In genomic region chr15:96334017-96334704, GRCh38 we compare ENCODE assay signal across 12 cellular contexts. TPM values are rescaled to one million over a fixed set of nuclear protein-coding genes. Genes with fewer than 3 reads are reported as not detected.
DNase-seq lines count a peak whose midpoint lies in the region; ATAC-seq, FAIRE-seq and TF ChIP-seq lines count a peak whose summit lies in the region.
"Had no signal": no experiment of that assay in that cellular context is flagged by ENCODE, and none has a peak within 500 bp of the region (broad histone marks: within the 10 kb centered on the region; RNA-seq: fewer than 3 reads in every experiment).

No MANE protein-coding gene starts in this region.

- no peak for FAIRE-seq in endothelial cell of umbilical vein (lab: Jason Lieb, UNC)

- no peaks in the 10 kb centered on the region for H3K36me3 Mint-ChIP-seq in activated naive CD8-positive, alpha-beta T cell
- peaks cover 5% of the 10 kb centered on the region for H3K36me3 Mint-ChIP-seq in activated naive CD8-positive, alpha-beta T cell treated with anti-CD3 and anti-CD28 coated beads, Interleukin-2, amount 50 U/mL, for 24 hours (ENCODE audit: low read depth)
- H3K36me3 Mint-ChIP-seq in naive thymus-derived CD8-positive, alpha-beta T cell = peaks cover 4 to 27% (median 11%) of the 10 kb centered on the region in 3 donors
- peaks cover 100% of the 10 kb centered on the region for H3K36me3 Mint-ChIP-seq in Calu3 (ENCODE audit: insufficient read depth, unreplicated experiment)
- H3K36me3 Mint-ChIP-seq: CD4-positive, CD25-positive, alpha-beta regulatory T cell had no signal

- intact Hi-C loops in endothelial cell of umbilical vein (cut with micrococcal nuclease) = loop anchor here (1.0 kb wide), 1 partner anchor 8 kb away; no protein-coding TSS in a partner anchor
- intact Hi-C loops in Calu3 (cut with micrococcal nuclease; ENCODE audit: unreplicated experiment) = no loop called here

- peaks cover 7% of the 10 kb centered on the region for H3K4me1 ChIP-seq in endothelial cell of umbilical vein (ENCODE audit: control insufficient read depth, extremely low read depth, insufficient read depth, low read length)

- peaks cover 95% of the 10 kb centered on the region for H3K79me2 ChIP-seq in endothelial cell of umbilical vein (ENCODE audit: control insufficient read depth, insufficient read depth, low read length)

- no peak for TF ChIP-seq POLR2A in endothelial cell of umbilical vein (IDR thresholded peaks at IDR 0.05; ENCODE audit: low read depth, low read length)

- CTCF ChIA-PET in endothelial cell of umbilical vein (lab: Charles Lee) (interaction anchor here (0.8 to 0.9 kb wide), 3 partner anchors 13 to 1752 kb away, joined by 3 read pairs; no protein-coding TSS in a partner anchor), Calu3 (lab: Charles Lee) (interaction anchor here (1.2 kb wide), 1 partner anchor 13 kb away, joined by 9 read pairs; no protein-coding TSS in a partner anchor)

- no peaks in the 10 kb centered on the region for H3K9me3 ChIP-seq in endothelial cell of umbilical vein (replicated peaks; ENCODE audit: control insufficient read depth, insufficient read depth, low read length)
- H3K9me3 ChIP-seq: neutrophil had no signal

- peaks cover 23% of the 10 kb centered on the region for H3K4me1 Mint-ChIP-seq in activated naive CD8-positive, alpha-beta T cell (ENCODE audit: low read depth)
- peaks cover 23% of the 10 kb centered on the region for H3K4me1 Mint-ChIP-seq in activated naive CD8-positive, alpha-beta T cell treated with anti-CD3 and anti-CD28 coated beads, Interleukin-2, amount 50 U/mL, for 24 hours
- H3K4me1 Mint-ChIP-seq in naive thymus-derived CD8-positive, alpha-beta T cell = peaks cover 11 to 33% (median 23%) of the 10 kb centered on the region in 4 donors
- peaks cover 9% of the 10 kb centered on the region for H3K4me1 Mint-ChIP-seq in Calu3 (ENCODE audit: low read depth, unreplicated experiment)

- BruUV-seq in endothelial cell of umbilical vein (replicated peaks; lab: Mats Ljungman, UMichigan) (no TSS peak), Calu3 (replicated peaks; lab: Mats Ljungman, UMichigan) (no TSS peak)

- peak overlapping the region; percentile 87 for H3K9ac ChIP-seq in endothelial cell of umbilical vein (replicated peaks; ENCODE audit: extremely low read depth, insufficient read depth, low read length)

- peak overlapping the region; percentile 92 to 99 (median 99) for H3K4me3 ChIP-seq in endothelial cell of umbilical vein (replicated peaks in 1 of 3; ENCODE audit: insufficient read depth in 1 of 3, low read depth in 1 of 3, low read length in 3 of 3)

- no peak overlapping the region for H3K27ac Mint-ChIP-seq in activated naive CD8-positive, alpha-beta T cell
- H3K27ac Mint-ChIP-seq in activated naive CD8-positive, alpha-beta T cell treated with anti-CD3 and anti-CD28 coated beads, Interleukin-2, amount 50 U/mL, for 24 hours = no peak overlapping the region
- H3K27ac Mint-ChIP-seq in naive thymus-derived CD8-positive, alpha-beta T cell = no peak overlapping the region
- no peak overlapping the region for H3K27ac Mint-ChIP-seq in Calu3 (ENCODE audit: unreplicated experiment)
- H3K27ac Mint-ChIP-seq: CD4-positive, CD25-positive, alpha-beta regulatory T cell had no signal

- TF ChIP-seq CTCF in endothelial cell of umbilical vein (IDR thresholded peaks at IDR 0.05; ENCODE audit: extremely low read depth in 1 of 2, insufficient read depth in 1 of 2, low read depth in 1 of 2, low read length in 2 of 2) = no peak
- TF ChIP-seq CTCF in Calu3 (IDR thresholded peaks at IDR 0.05; ENCODE audit: unreplicated experiment) = no peak

- no peaks in the 10 kb centered on the region for H3K9me3 Mint-ChIP-seq in activated naive CD8-positive, alpha-beta T cell (ENCODE audit: low read depth)
- H3K9me3 Mint-ChIP-seq in activated naive CD8-positive, alpha-beta T cell treated with anti-CD3 and anti-CD28 coated beads, Interleukin-2, amount 50 U/mL, for 24 hours = no peaks in the 10 kb centered on the region
- peaks cover 0 to 38% (median 16%) of the 10 kb centered on the region in 9 donors for H3K9me3 Mint-ChIP-seq in naive thymus-derived CD8-positive, alpha-beta T cell
- H3K9me3 Mint-ChIP-seq in Calu3 (ENCODE audit: low read depth, unreplicated experiment) = no peaks in the 10 kb centered on the region

- peaks cover 45% of the 10 kb centered on the region for H3K27me3 Mint-ChIP-seq in activated naive CD8-positive, alpha-beta T cell
- H3K27me3 Mint-ChIP-seq in activated naive CD8-positive, alpha-beta T cell treated with anti-CD3 and anti-CD28 coated beads, Interleukin-2, amount 50 U/mL, for 24 hours = peaks cover 81% of the 10 kb centered on the region
- peaks cover 38 to 85% (median 65%) of the 10 kb centered on the region in 5 donors for H3K27me3 Mint-ChIP-seq in naive thymus-derived CD8-positive, alpha-beta T cell
- H3K27me3 Mint-ChIP-seq in Calu3 (ENCODE audit: unreplicated experiment) = no peaks in the 10 kb centered on the region

- H3K36me3 ChIP-seq in endothelial cell of umbilical vein (ENCODE audit: control insufficient read depth in 2 of 2, extremely low read depth in 1 of 2, insufficient read depth in 2 of 2, low read length in 2 of 2) = peaks cover 36 to 45% of the 10 kb centered on the region in 2 experiments
- H3K36me3 ChIP-seq: neutrophil had no signal

- H3K27ac ChIP-seq in endothelial cell of umbilical vein (ENCODE audit: insufficient read depth, low read depth, low read length) = peak overlapping the region; percentile 89
- H3K27ac ChIP-seq: neutrophil had no signal

- H4K20me1 ChIP-seq in endothelial cell of umbilical vein (replicated peaks; ENCODE audit: control insufficient read depth, extremely low read depth, insufficient read depth, low read length) = peaks cover 2% of the 10 kb centered on the region

- DNase-seq in activated naive CD8-positive, alpha-beta T cell treated with anti-CD3 and anti-CD28 coated beads, Interleukin-2, amount 50 U/mL, for 24 hours = no peak
- peak; percentile 40 for DNase-seq in endothelial cell of umbilical vein (ENCODE audit: low read depth, low spot score)
- no peak for DNase-seq in naive thymus-derived CD8-positive, alpha-beta T cell
- DNase-seq in NCI-H2171 (lab: John Stamatoyannopoulos, UW) = no peak
- DNase-seq in Calu3 = no peak
- no peak for DNase-seq in effector CD4-positive, alpha-beta T cell
- DNase-seq in HK-2 (ENCODE audit: unreplicated experiment) = no peak
- DNase-seq: activated T-cell treated with anti-CD3 and anti-CD28 coated beads for 4 hours; CD4-positive, CD25-positive, alpha-beta regulatory T cell; NCI-H2029 treated with DMSO at 0.1 percent for 48 hours had no signal

- H2AFZ ChIP-seq in endothelial cell of umbilical vein (ENCODE audit: low read depth, low read length) = no peak overlapping the region

- H3K4me3 Mint-ChIP-seq in activated naive CD8-positive, alpha-beta T cell = peak overlapping the region; percentile 27
- H3K4me3 Mint-ChIP-seq in activated naive CD8-positive, alpha-beta T cell treated with anti-CD3 and anti-CD28 coated beads, Interleukin-2, amount 50 U/mL, for 24 hours = no peak overlapping the region
- H3K4me3 Mint-ChIP-seq in naive thymus-derived CD8-positive, alpha-beta T cell = peak overlapping the region in 6 of 10 donors; percentile 14 to 85 (median 44)
- no peak overlapping the region for H3K4me3 Mint-ChIP-seq in Calu3 (ENCODE audit: low read depth, unreplicated experiment)

- no peaks in the 10 kb centered on the region for H3K9me1 ChIP-seq in endothelial cell of umbilical vein (replicated peaks; ENCODE audit: control insufficient read depth, extremely low read depth, insufficient read depth, low read length)

- POLR2A ChIA-PET in endothelial cell of umbilical vein (lab: Charles Lee) = interaction anchor here (0.6 to 4.2 kb wide), 3 partner anchors 9 to 1492 kb away, joined by 3 to 15 read pairs (median 3); no protein-coding TSS in a partner anchor
- POLR2A ChIA-PET in naive thymus-derived CD8-positive, alpha-beta T cell (lab: Charles Lee) = no interaction called here

- H3K27me3 ChIP-seq in endothelial cell of umbilical vein (ENCODE audit: control insufficient read depth in 2 of 2, insufficient read depth in 2 of 2, low read length in 2 of 2) = no peaks in the 10 kb centered on the region

- dilution Hi-C loops in endothelial cell of umbilical vein (cut with MboI; ENCODE audit: extremely low pct_ligation_motif_present, low sequenced_read_pairs) = loop anchor here (25.0 kb wide), 1 partner anchor 1022 kb away; no protein-coding TSS in a partner anchor

- H3K4me2 ChIP-seq in endothelial cell of umbilical vein (ENCODE audit: insufficient read depth, low read length) = peak overlapping the region; percentile 97

- no peak for ATAC-seq in activated naive CD8-positive, alpha-beta T cell treated with anti-CD3 and anti-CD28 coated beads, Interleukin-2, amount 50 U/mL, for 24 hours
- ATAC-seq in naive thymus-derived CD8-positive, alpha-beta T cell = no peak

TF ChIP-seq in endothelial cell of umbilical vein, 7 proteins besides CTCF, POLR2A, EP300 and RAD21:
- TF ChIP-seq EZH2 (IDR thresholded peaks at IDR 0.05; ENCODE audit: borderline replicate concordance, low read depth, low read length, severe bottlenecking) (no peak), MAX (IDR thresholded peaks at IDR 0.05; ENCODE audit: insufficient read depth, insufficient read length) (no peak), JUN (IDR thresholded peaks at IDR 0.05; ENCODE audit: borderline replicate concordance, insufficient read depth, insufficient read length, low read depth) (no peak), POLR2AphosphoS5 (IDR thresholded peaks at IDR 0.05; ENCODE audit: insufficient read depth, low read depth, low read length) (no peak), MYC (IDR thresholded peaks at IDR 0.05; ENCODE audit: low read depth, low read length) (no peak)

RNA-seq across cellular contexts. Expression of gene NR2F2, which starts 3.7 kb away (rescaled TPM):
- total RNA-seq in endothelial cell of umbilical vein (153 and 182 TPM in 2 replicates), Calu3 (2022) (158 and 167 TPM in 2 replicates)
- polyA plus RNA-seq in endothelial cell of umbilical vein = 105 and 120 TPM in 2 replicates
- polyA plus RNA-seq in endothelial cell of umbilical vein (2011; cell fraction: cytosol; rRNA removed) = 108 and 112 TPM in 2 replicates
- 115 and 122 TPM in 2 replicates for polyA plus RNA-seq in endothelial cell of umbilical vein (2011; cell fraction: nucleus; rRNA removed)
- polyA plus RNA-seq in endothelial cell of umbilical vein (2012) = 242 and 247 TPM in 2 replicates
- polyA minus RNA-seq in endothelial cell of umbilical vein = 77.0 and 94.2 TPM in 2 replicates
- 23.5 TPM for polyA minus RNA-seq in endothelial cell of umbilical vein (2011; cell fraction: cytosol; rRNA and poly(A)+ RNA removed)
- polyA minus RNA-seq in endothelial cell of umbilical vein (2011; cell fraction: nucleus; rRNA and poly(A)+ RNA removed) = 98.6 and 113 TPM in 2 replicates
- total RNA-seq in naive thymus-derived CD8-positive, alpha-beta T cell = not detected
- polyA plus RNA-seq in naive thymus-derived CD8-positive, alpha-beta T cell = not detected
- total RNA-seq: CD4-positive, CD25-positive, alpha-beta regulatory T cell had no signal
- polyA plus RNA-seq: CD4-positive, CD25-positive, alpha-beta regulatory T cell had no signal

Comparison
In these comparisons a context has a peak if more than half of its experiments do, and no peak if none do; other contexts are left out.
1. H3K4me3 Mint-ChIP-seq: peak in activated naive CD8-positive, alpha-beta T cell (single experiment) and naive thymus-derived CD8-positive, alpha-beta T cell (6 of 10); none in activated naive CD8-positive, alpha-beta T cell treated with anti-CD3 and anti-CD28 coated beads, Interleukin-2, amount 50 U/mL, for 24 hours (single experiment) and Calu3 (single experiment).
2. RNA of gene NR2F2, which starts 3.7 kb away (total RNA-seq): 153 to 182 TPM in endothelial cell of umbilical vein and 158 to 167 TPM in Calu3; not detected in naive thymus-derived CD8-positive, alpha-beta T cell; every median in the first group is over 100 times any median in the second.